9 cellular contexts compared by ENCODE assay signal in the genomic region with DNA sequence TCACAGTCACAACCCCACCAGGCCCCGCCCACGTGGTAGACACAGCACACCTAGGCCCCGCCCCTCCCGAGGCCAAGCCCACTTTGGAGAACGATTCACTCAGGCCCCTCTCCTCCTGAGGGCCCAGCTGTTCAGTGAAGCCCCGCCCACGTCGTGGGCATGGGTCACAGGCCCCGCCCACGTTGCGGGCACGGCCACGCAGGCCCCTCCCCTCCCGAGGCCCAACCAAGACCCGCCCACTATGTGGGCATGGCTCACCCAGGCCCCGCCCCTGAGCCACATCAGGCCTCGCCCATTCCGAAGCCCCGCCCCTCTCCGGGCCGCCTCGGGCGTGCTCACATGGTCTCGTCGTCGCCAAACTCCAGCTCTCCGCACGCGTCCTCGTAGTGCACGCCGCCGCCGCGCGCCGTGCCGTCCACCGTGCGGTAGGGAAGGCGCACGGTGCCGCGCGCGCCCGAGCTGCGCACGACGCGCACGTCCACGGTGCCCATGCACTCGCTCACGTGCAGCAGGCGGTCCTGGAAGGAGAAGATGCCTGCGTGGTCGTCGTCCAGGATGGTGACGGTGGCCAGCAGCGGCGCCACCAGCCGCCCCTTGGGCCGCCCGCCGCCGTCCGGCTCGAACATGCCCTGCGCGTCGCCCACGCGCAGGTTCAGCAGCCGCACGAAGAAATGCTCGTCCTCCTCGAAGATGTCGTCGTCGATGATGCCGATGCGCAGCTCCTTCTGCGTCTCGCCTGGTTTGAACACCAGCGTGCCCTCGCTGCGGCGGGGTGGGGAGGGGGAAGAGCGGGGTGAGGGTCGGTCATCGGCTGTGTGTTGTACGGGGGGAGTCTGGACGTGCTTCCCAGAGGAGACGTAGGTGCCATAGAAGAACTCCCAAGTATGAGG. TPM values are rescaled to one million over a fixed set of nuclear protein-coding genes. Genes with fewer than 3 reads are reported as not detected.
A peak's percentile ranks its signal among the peaks of the same experiment; 100 is the strongest.
DNase-seq lines count a peak whose midpoint lies in the region; ATAC-seq, FAIRE-seq and TF ChIP-seq lines count a peak whose summit lies in the region.
"Had no signal": no experiment of that assay in that cellular context is flagged by ENCODE, and none has a peak within 500 bp of the region (broad histone marks: within the 10 kb centered on the region; RNA-seq: fewer than 3 reads in every experiment).

No MANE protein-coding gene starts in this region.

- H3K27me3 ChIP-seq in CD8-positive, alpha-beta memory T cell (ENCODE audit: insufficient read depth, low read length, poor library complexity, severe bottlenecking) = peaks cover 28% of the 10 kb centered on the region
- peaks cover 27 to 32% of the 10 kb centered on the region in 2 experiments for H3K27me3 ChIP-seq in endothelial cell of umbilical vein (ENCODE audit: control insufficient read depth in 2 of 2, insufficient read depth in 2 of 2, low read length in 2 of 2)

- peak in 4 of 5 donors; percentile 45 to 62 (median 52) for DNase-seq in CD8-positive, alpha-beta memory T cell
- DNase-seq in NCI-H1105 treated with DMSO at 0.1 percent for 48 hours (lab: John Stamatoyannopoulos, UW) = peak; percentile 71
- peak; percentile 78 for DNase-seq in activated CD8-positive, alpha-beta memory T cell treated with anti-CD3 and anti-CD28 coated beads for 24 hours
- peak; percentile 44 for DNase-seq in endothelial cell of umbilical vein (ENCODE audit: low read depth, low spot score)
- DNase-seq in naive thymus-derived CD8-positive, alpha-beta T cell = peak; percentile 23 to 76 (median 60)
- peak; percentile 74 for DNase-seq in ureter (ENCODE audit: low spot score)
- DNase-seq in GM13977 (ENCODE audit: low spot score) = no peak

- peak overlapping the region; percentile 14 for H3K4me3 ChIP-seq in CD8-positive, alpha-beta memory T cell (ENCODE audit: low read length)
- no peak overlapping the region for H3K4me3 ChIP-seq in endothelial cell of umbilical vein (replicated peaks in 1 of 3; ENCODE audit: insufficient read depth in 1 of 3, low read depth in 1 of 3, low read length in 3 of 3)

- no peaks in the 10 kb centered on the region for H3K9me1 ChIP-seq in endothelial cell of umbilical vein (replicated peaks; ENCODE audit: control insufficient read depth, extremely low read depth, insufficient read depth, low read length)

- H3K9me3 Mint-ChIP-seq in CD8-positive, alpha-beta memory T cell = peaks cover 0 to 2% (median 0%) of the 10 kb centered on the region in 5 donors
- H3K9me3 Mint-ChIP-seq in naive thymus-derived CD8-positive, alpha-beta T cell = peaks cover 0 to 3% (median 0%) of the 10 kb centered on the region in 9 donors

- dilution Hi-C loops in endothelial cell of umbilical vein (cut with MboI; ENCODE audit: extremely low pct_ligation_motif_present, low sequenced_read_pairs) = no loop called here

- H3K27me3 Mint-ChIP-seq in CD8-positive, alpha-beta memory T cell = peaks cover 46 to 68% of the 10 kb centered on the region in 2 donors
- peaks cover 16 to 54% (median 44%) of the 10 kb centered on the region in 5 donors for H3K27me3 Mint-ChIP-seq in naive thymus-derived CD8-positive, alpha-beta T cell

- POLR2A ChIA-PET in CD8-positive, alpha-beta memory T cell (lab: Charles Lee) = interaction anchor here (0.6 kb wide), 1 partner anchor 16 kb away, joined by 3 read pairs; no protein-coding TSS in a partner anchor
- POLR2A ChIA-PET in endothelial cell of umbilical vein (lab: Charles Lee) = no interaction called here
- POLR2A ChIA-PET in naive thymus-derived CD8-positive, alpha-beta T cell (lab: Charles Lee) = interaction anchor here (1.0 to 1.1 kb wide), 2 partner anchors 8 to 11 kb away, joined by 3 to 4 read pairs; no protein-coding TSS in a partner anchor

- peak overlapping the region; percentile 38 for H3K27ac ChIP-seq in CD8-positive, alpha-beta memory T cell (ENCODE audit: low read depth, low read length)
- no peak overlapping the region for H3K27ac ChIP-seq in endothelial cell of umbilical vein (ENCODE audit: insufficient read depth, low read depth, low read length)

- ATAC-seq in naive thymus-derived CD8-positive, alpha-beta T cell = peak; percentile 53 to 61
- no peak for ATAC-seq in GM19467 (IDR thresholded peaks at IDR 0.05; ENCODE audit: unreplicated experiment)

- H3K4me1 Mint-ChIP-seq in CD8-positive, alpha-beta memory T cell = peaks cover 44 to 57% (median 54%) of the 10 kb centered on the region in 3 donors
- H3K4me1 Mint-ChIP-seq in naive thymus-derived CD8-positive, alpha-beta T cell = peaks cover 37 to 64% (median 52%) of the 10 kb centered on the region in 4 donors

- no peaks in the 10 kb centered on the region for H3K79me2 ChIP-seq in endothelial cell of umbilical vein (ENCODE audit: control insufficient read depth, insufficient read depth, low read length)

- peaks cover 45% of the 10 kb centered on the region for H3K4me1 ChIP-seq in CD8-positive, alpha-beta memory T cell (ENCODE audit: insufficient read depth, low read length)
- no peaks in the 10 kb centered on the region for H3K4me1 ChIP-seq in endothelial cell of umbilical vein (ENCODE audit: control insufficient read depth, extremely low read depth, insufficient read depth, low read length)

- no peak overlapping the region for H3K27ac Mint-ChIP-seq in CD8-positive, alpha-beta memory T cell
- H3K27ac Mint-ChIP-seq in naive thymus-derived CD8-positive, alpha-beta T cell = peak overlapping the region in 1 of 10 donors; percentile 92

- H4K20me1 ChIP-seq in endothelial cell of umbilical vein (replicated peaks; ENCODE audit: control insufficient read depth, extremely low read depth, insufficient read depth, low read length) = no peaks in the 10 kb centered on the region

- no peaks in the 10 kb centered on the region for H3K9me3 ChIP-seq in CD8-positive, alpha-beta memory T cell (ENCODE audit: low read length)
- H3K9me3 ChIP-seq in endothelial cell of umbilical vein (replicated peaks; ENCODE audit: control insufficient read depth, insufficient read depth, low read length) = no peaks in the 10 kb centered on the region

- peak overlapping the region in 4 of 7 donors; percentile 43 to 80 (median 56) for H3K4me3 Mint-ChIP-seq in CD8-positive, alpha-beta memory T cell
- H3K4me3 Mint-ChIP-seq in naive thymus-derived CD8-positive, alpha-beta T cell = peak overlapping the region in 8 of 10 donors; percentile 56 to 89 (median 77)

- no peak for TF ChIP-seq POLR2A in endothelial cell of umbilical vein (IDR thresholded peaks at IDR 0.05; ENCODE audit: low read depth, low read length)

- in situ Hi-C loops in GM13977 (cut with MboI; ENCODE audit: low pct_unique_long_range_greater_than_20kb, low sequenced_read_pairs, unreplicated experiment) = no loop called here

- H3K4me2 ChIP-seq in endothelial cell of umbilical vein (ENCODE audit: insufficient read depth, low read length) = no peak overlapping the region

- no peak overlapping the region for H3K9ac ChIP-seq in endothelial cell of umbilical vein (replicated peaks; ENCODE audit: extremely low read depth, insufficient read depth, low read length)

- H3K36me3 ChIP-seq in CD8-positive, alpha-beta memory T cell (ENCODE audit: insufficient read depth, low read length) = no peaks in the 10 kb centered on the region
- no peaks in the 10 kb centered on the region for H3K36me3 ChIP-seq in endothelial cell of umbilical vein (ENCODE audit: control insufficient read depth in 2 of 2, extremely low read depth in 1 of 2, insufficient read depth in 2 of 2, low read length in 2 of 2)

- no TSS peak for BruUV-seq in endothelial cell of umbilical vein (replicated peaks; lab: Mats Ljungman, UMichigan)

- peak; percentile 18 for FAIRE-seq in endothelial cell of umbilical vein (lab: Jason Lieb, UNC)

- H3K36me3 Mint-ChIP-seq in CD8-positive, alpha-beta memory T cell = no peaks in the 10 kb centered on the region
- H3K36me3 Mint-ChIP-seq in naive thymus-derived CD8-positive, alpha-beta T cell = no peaks in the 10 kb centered on the region

- intact Hi-C loops in endothelial cell of umbilical vein (cut with micrococcal nuclease) = no loop called here

- TF ChIP-seq CTCF in endothelial cell of umbilical vein (IDR thresholded peaks at IDR 0.05; ENCODE audit: extremely low read depth in 1 of 2, insufficient read depth in 1 of 2, low read depth in 1 of 2, low read length in 2 of 2) (no peak), GM13977 (IDR thresholded peaks at IDR 0.05; ENCODE audit: extremely low read depth, insufficient read depth, missing control alignments) (no peak)

- CTCF ChIA-PET in CD8-positive, alpha-beta memory T cell (lab: Charles Lee) = interaction anchor here (1.7 kb wide), 1 partner anchor 11 kb away, joined by 5 read pairs; no protein-coding TSS in a partner anchor
- CTCF ChIA-PET in endothelial cell of umbilical vein (lab: Charles Lee) = interaction anchor here (0.6 to 1.2 kb wide), 2 partner anchors 11 to 266 kb away, joined by 3 to 5 read pairs; a partner anchor contains a TSS

- H2AFZ ChIP-seq in endothelial cell of umbilical vein (ENCODE audit: low read depth, low read length) = no peak overlapping the region

RNA-seq across cellular contexts. Expression of a gene that starts 24.0 kb away (rescaled TPM):
- not detected for total RNA-seq in CD8-positive, alpha-beta memory T cell
- not detected for polyA plus RNA-seq in CD8-positive, alpha-beta memory T cell
- total RNA-seq in endothelial cell of umbilical vein (not detected in 2 replicates), ureter (2.7 TPM)
- not detected in 2 replicates for polyA plus RNA-seq in endothelial cell of umbilical vein
- polyA plus RNA-seq in endothelial cell of umbilical vein (2011; cell fraction: cytosol; rRNA removed) = not detected in 2 replicates
- polyA plus RNA-seq in endothelial cell of umbilical vein (2011; cell fraction: nucleus; rRNA removed) = 0.29 TPM in 1 of 2 replicates, not detected in the other
- polyA plus RNA-seq in endothelial cell of umbilical vein (2012) = not detected in 2 replicates
- not detected in 2 replicates for polyA minus RNA-seq in endothelial cell of umbilical vein
- polyA minus RNA-seq in endothelial cell of umbilical vein (2011; cell fraction: cytosol; rRNA and poly(A)+ RNA removed) = not detected
- polyA minus RNA-seq in endothelial cell of umbilical vein (2011; cell fraction: nucleus; rRNA and poly(A)+ RNA removed) = not detected in 2 replicates
- under 1 TPM in 1 of 2 experiments, not detected in 1; 0.42 TPM for total RNA-seq in naive thymus-derived CD8-positive, alpha-beta T cell
- polyA plus RNA-seq in naive thymus-derived CD8-positive, alpha-beta T cell = under 1 TPM in 2 of 3 donors, not detected in 1; 0.02 to 0.12 TPM
- total RNA-seq: kidney epithelial cell had no signal

RNA-seq across cellular contexts. Expression of a gene that starts 28.4 kb away (rescaled TPM):
- total RNA-seq in CD8-positive, alpha-beta memory T cell = not detected
- not detected for polyA plus RNA-seq in CD8-positive, alpha-beta memory T cell
- total RNA-seq in endothelial cell of umbilical vein = 0.42 TPM in 1 of 2 replicates, not detected in the other
- not detected in 2 replicates for polyA plus RNA-seq in endothelial cell of umbilical vein
- not detected in 2 replicates for polyA plus RNA-seq in endothelial cell of umbilical vein (2011; cell fraction: cytosol; rRNA removed)
- not detected in 2 replicates for polyA plus RNA-seq in endothelial cell of umbilical vein (2011; cell fraction: nucleus; rRNA removed)
- not detected in 2 replicates for polyA plus RNA-seq in endothelial cell of umbilical vein (2012)
- not detected in 2 replicates for polyA minus RNA-seq in endothelial cell of umbilical vein
- polyA minus RNA-seq in endothelial cell of umbilical vein (2011; cell fraction: cytosol; rRNA and poly(A)+ RNA removed) = 7.6 TPM
- polyA minus RNA-seq in endothelial cell of umbilical vein (2011; cell fraction: nucleus; rRNA and poly(A)+ RNA removed) = not detected in 2 replicates
- not detected for total RNA-seq in naive thymus-derived CD8-positive, alpha-beta T cell
- polyA plus RNA-seq in naive thymus-derived CD8-positive, alpha-beta T cell = not detected
- 20.0 TPM for total RNA-seq in ureter

RNA-seq across cellular contexts. Expression of a gene that starts 36.3 kb away (rescaled TPM):
- 10 to 100 TPM; 10.8 to 12.4 TPM for total RNA-seq in CD8-positive, alpha-beta memory T cell
- 5.9 TPM for polyA plus RNA-seq in CD8-positive, alpha-beta memory T cell
- total RNA-seq in endothelial cell of umbilical vein (13.7 and 15.5 TPM in 2 replicates), ureter (13.9 TPM)
- polyA plus RNA-seq in endothelial cell of umbilical vein = 14.7 and 15.7 TPM in 2 replicates
- 10.5 and 10.7 TPM in 2 replicates for polyA plus RNA-seq in endothelial cell of umbilical vein (2011; cell fraction: cytosol; rRNA removed)
- polyA plus RNA-seq in endothelial cell of umbilical vein (2011; cell fraction: nucleus; rRNA removed) = 36.1 and 36.6 TPM in 2 replicates
- polyA plus RNA-seq in endothelial cell of umbilical vein (2012) = 6.5 and 13.6 TPM in 2 replicates
- polyA minus RNA-seq in endothelial cell of umbilical vein = 7.9 and 8.4 TPM in 2 replicates
- polyA minus RNA-seq in endothelial cell of umbilical vein (2011; cell fraction: cytosol; rRNA and poly(A)+ RNA removed) = 6.9 TPM
- 3.3 and 4.6 TPM in 2 replicates for polyA minus RNA-seq in endothelial cell of umbilical vein (2011; cell fraction: nucleus; rRNA and poly(A)+ RNA removed)
- 1 to 10 TPM; 5.4 to 7.1 TPM for total RNA-seq in naive thymus-derived CD8-positive, alpha-beta T cell
- 1 to 10 TPM; 5.8 to 8.0 (median 7.6) TPM for polyA plus RNA-seq in naive thymus-derived CD8-positive, alpha-beta T cell

Comparison
In these comparisons a context has a peak if more than half of its experiments do, and no peak if none do; other contexts are left out.
1. RNA of a gene that starts 28.4 kb away (total RNA-seq): 20.0 TPM in ureter (single experiment); 0.42 TPM in endothelial cell of umbilical vein, not detected in CD8-positive, alpha-beta memory T cell and not detected in naive thymus-derived CD8-positive, alpha-beta T cell; every median in the first group is over 10 times any median in the second.